8 cellular contexts compared by ENCODE assay signal in the genomic region with DNA sequence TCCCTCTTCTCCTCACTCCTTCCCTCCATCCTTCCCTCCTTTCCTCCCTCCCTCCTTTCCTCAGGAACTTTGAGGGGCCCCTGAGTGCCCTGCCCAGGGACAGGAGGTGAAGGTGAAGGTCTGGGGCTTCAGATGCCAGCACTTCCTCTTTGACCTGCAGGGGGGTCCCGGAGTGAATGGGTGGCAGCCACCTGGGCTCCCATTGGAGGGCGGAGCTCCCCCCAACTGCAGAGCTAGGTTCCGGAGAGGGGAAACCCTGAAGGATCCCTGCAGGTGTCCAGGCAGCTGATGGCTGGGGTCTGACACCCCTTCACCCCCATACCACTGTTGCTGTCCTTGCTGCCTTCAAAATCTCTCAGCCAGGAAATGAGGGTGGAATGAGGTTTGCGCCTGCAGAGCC.
"Had no signal": no experiment of that assay in that cellular context is flagged by ENCODE, and none has a peak within 500 bp of the region (broad histone marks: within the 10 kb centered on the region; RNA-seq: fewer than 3 reads in every experiment).

No MANE protein-coding gene starts in this region.

- H3K4me3 ChIP-seq: GM23248, HAP-1 had no signal

- H3K36me3 ChIP-seq: HAP-1 had no signal

- H3K4me1 ChIP-seq: HAP-1 had no signal

- H3K4me3 Mint-ChIP-seq: IgD-negative memory B cell had no signal

- DNase-seq: GM23248, GOT3, H7, KBM-7 had no signal

- H3K9ac ChIP-seq: GM23248 had no signal

- ATAC-seq: HCT116 had no signal

- H3K9me3 Mint-ChIP-seq: IgD-negative memory B cell had no signal

- H3K27ac ChIP-seq: GM23248 had no signal

- H3K9me3 ChIP-seq: HAP-1 had no signal

- H3K27ac Mint-ChIP-seq: IgD-negative memory B cell had no signal

- H3K27me3 Mint-ChIP-seq: IgD-negative memory B cell had no signal

- H3K4me1 Mint-ChIP-seq: IgD-negative memory B cell had no signal

- FAIRE-seq: HTR-8/SVneo had no signal

- H3K36me3 Mint-ChIP-seq: IgD-negative memory B cell had no signal

- H2AFZ ChIP-seq: GM23248 had no signal
